Comparison of ENCODE assay signal across 8 cellular contexts in the genomic region with DNA sequence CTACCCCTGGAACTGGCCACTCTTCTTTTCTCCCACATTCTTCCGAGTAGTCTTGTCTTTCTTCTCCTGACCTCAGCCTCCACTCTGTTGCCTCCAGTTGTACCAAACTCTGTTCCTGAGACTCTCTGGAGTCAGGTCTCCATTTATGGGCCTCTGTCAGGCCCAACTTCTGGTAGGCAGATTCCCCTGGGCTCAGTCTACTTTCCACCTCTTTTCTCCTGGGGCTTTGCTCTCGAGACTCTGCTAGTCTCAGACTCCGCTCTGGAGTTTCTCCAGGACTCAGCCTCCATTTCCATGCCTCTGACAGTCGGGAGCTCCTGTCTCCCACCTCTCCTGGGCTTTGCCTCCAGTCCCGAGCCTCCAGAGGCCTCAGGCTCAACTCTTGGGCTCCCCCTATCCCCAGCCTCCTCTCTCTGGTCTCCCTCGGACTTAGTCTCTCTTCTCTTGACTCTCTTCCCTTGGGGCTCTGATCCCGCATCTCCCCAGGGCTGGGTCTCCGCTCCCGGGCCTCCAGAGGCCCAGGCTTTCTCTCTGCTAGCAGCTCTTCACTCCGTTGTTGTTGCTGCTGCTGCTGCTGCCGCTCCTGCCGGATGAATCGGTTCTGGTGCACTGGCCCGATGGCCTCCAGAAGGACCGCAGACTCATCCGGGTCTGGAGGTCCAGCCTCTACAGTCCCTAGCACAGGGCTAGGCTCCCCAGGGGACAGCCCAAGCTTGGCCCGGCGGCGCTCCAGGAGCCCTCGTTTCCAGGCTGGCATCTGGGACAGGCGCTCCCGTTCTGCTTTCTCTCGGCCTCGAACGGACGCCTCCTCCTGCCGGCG. TPM values are rescaled to one million over a fixed set of nuclear protein-coding genes. Genes with fewer than 3 reads are reported as not detected.
DNase-seq lines count a peak whose midpoint lies in the region; ATAC-seq and TF ChIP-seq lines count a peak whose summit lies in the region.

No MANE protein-coding gene starts in this region.

- H3K9me2 ChIP-seq in GM23248 (ENCODE audit: insufficient read depth) = no peaks in the 10 kb centered on the region

- no peaks in the 10 kb centered on the region for H3K27me3 ChIP-seq in GM23248 (replicated peaks; ENCODE audit: insufficient read depth)
- no peaks in the 10 kb centered on the region for H3K27me3 ChIP-seq in duodenal mucosa (ENCODE audit: control insufficient read depth in 1 of 2, insufficient read depth in 2 of 2, low read length in 2 of 2)

- H3K9ac ChIP-seq in GM23248 = peak overlapping the region; percentile 100
- peak overlapping the region; percentile 55 to 72 for H3K9ac ChIP-seq in duodenal mucosa (ENCODE audit: low read depth in 1 of 2, low read length in 2 of 2)

- no peaks in the 10 kb centered on the region for H4K20me1 ChIP-seq in GM23248 (ENCODE audit: insufficient read depth)

- H3K4me3 ChIP-seq in GM23248 = peak overlapping the region; percentile 100
- H3K4me3 ChIP-seq in duodenal mucosa (ENCODE audit: low read depth in 1 of 2, low read length in 2 of 2) = peak overlapping the region; percentile 85 to 92

- H3K27ac ChIP-seq in GM23248 (peak overlapping the region; percentile 100), duodenal mucosa (ENCODE audit: low read depth, low read length) (peak overlapping the region; percentile 91)

- 4 to 5% methylated on average over 28 of the region's 28 CpGs for WGBS in GM23248 (ENCODE audit: low coverage in 1 of 2, low lambda C conversion rate in 2 of 2, missing lambda C conversion rate in 2 of 2), 2 experiments

- peaks cover 33% of the 10 kb centered on the region for H3K4me1 ChIP-seq in GM23248 (ENCODE audit: insufficient read depth)
- H3K4me1 ChIP-seq in duodenal mucosa (ENCODE audit: control insufficient read depth in 1 of 2, insufficient read depth in 2 of 2, low read length in 2 of 2) = peaks cover 31 to 45% of the 10 kb centered on the region in 2 donors

- H3K79me2 ChIP-seq in GM23248 (ENCODE audit: insufficient read depth) = peaks cover 92% of the 10 kb centered on the region

- peaks cover 58% of the 10 kb centered on the region for H3F3A ChIP-seq in GM23248 (ENCODE audit: insufficient read depth)

- no peaks in the 10 kb centered on the region for H3K27me3 Mint-ChIP-seq in nephron progenitor cell (ENCODE audit: low read depth, poor library complexity)

- in situ Hi-C loops in GM23248 (cut with MboI) = no loop called here

- H3K9me3 ChIP-seq in GM23248 (ENCODE audit: low read depth) (no peaks in the 10 kb centered on the region), duodenal mucosa (ENCODE audit: control insufficient read depth in 1 of 2, low read length in 2 of 2) (no peaks in the 10 kb centered on the region)

- H3K36me3 ChIP-seq in GM23248 (ENCODE audit: low read depth) (peaks cover 10% of the 10 kb centered on the region), duodenal mucosa (ENCODE audit: control insufficient read depth in 1 of 2, insufficient read depth in 2 of 2, low read length in 2 of 2) (no peaks in the 10 kb centered on the region)

- no peak overlapping the region for H2AFZ ChIP-seq in GM23248

- no peak for TF ChIP-seq CTCF in nephron progenitor cell (IDR thresholded peaks at IDR 0.05)

- H3K9me3 Mint-ChIP-seq in nephron progenitor cell = no peaks in the 10 kb centered on the region

- ATAC-seq in HG03460 (IDR thresholded peaks at IDR 0.05; ENCODE audit: unreplicated experiment) = no peak
- ATAC-seq in GM18909 (IDR thresholded peaks at IDR 0.05; ENCODE audit: poor library complexity, unreplicated experiment) = no peak
- no peak for ATAC-seq in HG03342 (IDR thresholded peaks at IDR 0.05; ENCODE audit: unreplicated experiment)

- H3K4me1 Mint-ChIP-seq in nephron progenitor cell = peaks cover 86% of the 10 kb centered on the region

- peak overlapping the region; percentile 100 for H3K4me2 ChIP-seq in GM23248 (ENCODE audit: unreplicated experiment)

- DNase-seq in GM23248 (peak; percentile 60), RPMI7951 (ENCODE audit: low read depth) (peak; percentile 46), nephron progenitor cell (no peak)
- no peak for DNase-seq in activated CD4-positive, CD25-positive, alpha-beta regulatory T cell treated with anti-CD3 and anti-CD28 coated beads, Interleukin-2, amount 50 U/mL, for 72 hours

- H3K36me3 Mint-ChIP-seq in nephron progenitor cell (ENCODE audit: low read depth) = peaks cover 26% of the 10 kb centered on the region

- peak overlapping the region; percentile 93 for H3K4me3 Mint-ChIP-seq in nephron progenitor cell

- H3K27ac Mint-ChIP-seq in nephron progenitor cell = peak overlapping the region; percentile 98

RNA-seq across cellular contexts. Expression of gene PPP1R18, which starts 1.1 kb away (rescaled TPM):
- 85.5 and 108 TPM in 2 replicates for total RNA-seq in GM23248 (2014; rRNA removed; shearing (Covaris generic))
- polyA plus RNA-seq in GM23248 (2016; fragmentation: Nextera tagmentation; extraction: Ambion mirVana) = 66.6 and 67.8 TPM in 2 replicates
- 77.4 and 83.9 TPM in 2 replicates for total RNA-seq in RPMI7951 (2014; rRNA removed; shearing (Covaris generic))

RNA-seq across cellular contexts. Expression of gene NRM, which starts 5.4 kb away (rescaled TPM):
- total RNA-seq in GM23248 (2014; rRNA removed; shearing (Covaris generic)) = 5.8 and 6.2 TPM in 2 replicates
- polyA plus RNA-seq in GM23248 (2016; fragmentation: Nextera tagmentation; extraction: Ambion mirVana) = 11.3 and 11.6 TPM in 2 replicates
- 18.2 and 29.2 TPM in 2 replicates for total RNA-seq in RPMI7951 (2014; rRNA removed; shearing (Covaris generic))

RNA-seq across cellular contexts. Expression of gene DHX16, which starts 12.6 kb away (rescaled TPM):
- 30.4 and 30.6 TPM in 2 replicates for total RNA-seq in GM23248 (2014; rRNA removed; shearing (Covaris generic))
- 23.6 and 26.7 TPM in 2 replicates for polyA plus RNA-seq in GM23248 (2016; fragmentation: Nextera tagmentation; extraction: Ambion mirVana)
- 32.2 and 36.8 TPM in 2 replicates for total RNA-seq in RPMI7951 (2014; rRNA removed; shearing (Covaris generic))

RNA-seq across cellular contexts. Expression of gene MDC1, which starts 31.7 kb away (rescaled TPM):
- 4.9 and 6.6 TPM in 2 replicates for total RNA-seq in GM23248 (2014; rRNA removed; shearing (Covaris generic))
- 6.7 and 7.1 TPM in 2 replicates for polyA plus RNA-seq in GM23248 (2016; fragmentation: Nextera tagmentation; extraction: Ambion mirVana)
- 6.4 and 13.6 TPM in 2 replicates for total RNA-seq in RPMI7951 (2014; rRNA removed; shearing (Covaris generic))

RNA-seq across cellular contexts. Expression of gene TUBB, which starts 34.8 kb away (rescaled TPM):
- 525 and 565 TPM in 2 replicates for total RNA-seq in GM23248 (2014; rRNA removed; shearing (Covaris generic))
- polyA plus RNA-seq in GM23248 (2016; fragmentation: Nextera tagmentation; extraction: Ambion mirVana) = 491 and 520 TPM in 2 replicates
- 1,269 and 1,837 TPM in 2 replicates for total RNA-seq in RPMI7951 (2014; rRNA removed; shearing (Covaris generic))

Comparison
In these comparisons a context has a peak if more than half of its experiments do, and no peak if none do; other contexts are left out.
1. DNase-seq: peak in GM23248 (single experiment) and RPMI7951 (single experiment); none in nephron progenitor cell (single experiment) and activated CD4-positive, CD25-positive, alpha-beta regulatory T cell treated with anti-CD3 and anti-CD28 coated beads, Interleukin-2, amount 50 U/mL, for 72 hours (single experiment).